11 cellular contexts compared by ENCODE assay signal in the genomic region with DNA sequence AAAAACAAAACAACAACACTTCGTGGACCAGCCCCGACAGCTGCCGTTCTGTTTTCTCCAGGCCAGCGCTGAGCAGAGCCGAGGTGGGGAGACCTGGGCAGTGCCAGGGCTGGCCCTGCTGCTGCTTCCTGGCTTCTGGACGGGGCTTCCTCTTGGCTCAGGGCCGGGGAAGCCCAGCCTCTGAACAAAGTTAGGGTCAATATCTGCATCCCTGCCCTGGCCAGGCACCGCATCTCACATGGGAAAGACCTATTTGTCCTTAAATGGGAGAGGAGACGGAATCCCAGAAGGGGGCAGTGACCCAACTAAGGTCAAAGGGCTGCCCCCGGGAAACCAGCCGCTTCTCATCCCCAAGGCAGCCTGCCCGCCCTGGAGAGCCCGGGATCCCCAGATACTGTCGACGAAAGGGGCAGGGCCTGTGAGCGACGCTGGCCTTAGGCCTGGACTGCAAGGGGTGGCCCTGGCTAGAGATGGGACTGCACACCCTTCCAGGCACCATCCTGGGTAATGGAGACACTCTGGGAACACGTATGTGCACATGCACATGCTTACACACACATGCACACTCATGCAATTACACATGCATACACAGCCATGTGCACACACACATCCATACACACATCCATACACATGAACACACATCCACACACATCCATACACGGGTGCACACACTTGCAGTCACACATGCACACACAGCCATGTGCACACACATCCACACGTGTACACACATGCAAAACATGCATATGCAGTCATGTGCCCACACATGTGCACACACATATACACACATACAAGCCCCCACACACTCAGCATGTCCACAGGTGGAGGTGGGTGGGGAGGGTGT. TPM values are rescaled to one million over a fixed set of nuclear protein-coding genes. Genes with fewer than 3 reads are reported as not detected.
DNase-seq lines count a peak whose midpoint lies in the region; ATAC-seq and TF ChIP-seq lines count a peak whose summit lies in the region.
"Had no signal": no experiment of that assay in that cellular context is flagged by ENCODE, and none has a peak within 500 bp of the region (broad histone marks: within the 10 kb centered on the region; RNA-seq: fewer than 3 reads in every experiment).

No MANE protein-coding gene starts in this region.

- H3K9me3 ChIP-seq in SK-N-SH (no peaks in the 10 kb centered on the region), gastroesophageal sphincter (no peaks in the 10 kb centered on the region), neural progenitor cell (ENCODE audit: low read depth) (no peaks in the 10 kb centered on the region)

- H3K4me3 ChIP-seq in SK-N-SH (ENCODE audit: low read depth in 2 of 2, low read length in 1 of 2), result no peak overlapping the region
- no peak overlapping the region for H3K4me3 ChIP-seq in gastroesophageal sphincter
- no peak overlapping the region for H3K4me3 ChIP-seq in neural progenitor cell
- H3K4me3 ChIP-seq in urinary bladder (ENCODE audit: low read depth, low read length), result no peak overlapping the region

- TF ChIP-seq EP300 in SK-N-SH (IDR thresholded peaks at IDR 0.05; ENCODE audit: borderline replicate concordance in 1 of 2, low read depth in 1 of 2, low read length in 1 of 2) (no peak), gastroesophageal sphincter (IDR thresholded peaks at IDR 0.05) (no peak)

- ATAC-seq in gastroesophageal sphincter (peak; percentile 30), GM21390 (IDR thresholded peaks at IDR 0.05; ENCODE audit: unreplicated experiment) (no peak), HG03280 (IDR thresholded peaks at IDR 0.05; ENCODE audit: unreplicated experiment) (no peak)

- peaks cover 7% of the 10 kb centered on the region for H3F3A ChIP-seq in SK-N-SH (replicated peaks; ENCODE audit: insufficient read depth)
- peaks cover 18% of the 10 kb centered on the region for H3F3A ChIP-seq in neural progenitor cell (ENCODE audit: low read depth)

- peak overlapping the region; percentile 3 for H3K4me3 Mint-ChIP-seq in neural progenitor cell
- H3K4me3 Mint-ChIP-seq: activated CD4-positive, alpha-beta T cell treated with anti-CD3 and anti-CD28 coated beads, Interleukin-2, amount 10 ng/mL, durations not matched to agents 7 days and 5 days; activated naive CD8-positive, alpha-beta T cell; neural crest cell had no signal

- H4K20me1 ChIP-seq in SK-N-SH (ENCODE audit: insufficient read depth), result no peaks in the 10 kb centered on the region
- no peaks in the 10 kb centered on the region for H4K20me1 ChIP-seq in neural progenitor cell (ENCODE audit: low read depth)

- no peak for TF ChIP-seq POLR2A in gastroesophageal sphincter (IDR thresholded peaks at IDR 0.05)

- CTCF ChIA-PET in SK-N-SH (lab: Yijun Ruan, JAX), result interaction anchor here (0.5 to 2.1 kb wide), 25 partner anchors 8 to 368 kb away, joined by 3 to 33 read pairs (median 4); a partner anchor contains a TSS

- H3K4me1 ChIP-seq in SK-N-SH (ENCODE audit: control insufficient read depth in 1 of 2, insufficient read depth in 2 of 2, low read depth in 1 of 2, low read length in 1 of 2) (peaks cover 3 to 16% of the 10 kb centered on the region in 2 experiments; a peak in 2 of 4 replicates), gastroesophageal sphincter (peaks cover 0 to 46% (median 23%) of the 10 kb centered on the region in 3 donors), neural progenitor cell (peaks cover 11% of the 10 kb centered on the region), urinary bladder (ENCODE audit: insufficient read depth) (no peaks in the 10 kb centered on the region)

- no peaks in the 10 kb centered on the region for H3K36me3 Mint-ChIP-seq in neural progenitor cell

- peaks cover 42% of the 10 kb centered on the region for H3K4me1 Mint-ChIP-seq in neural progenitor cell

- TF ChIP-seq RAD21 in SK-N-SH (IDR thresholded peaks at IDR 0.05; ENCODE audit: low read length), result no peak

- H3K27me3 ChIP-seq in SK-N-SH (ENCODE audit: insufficient read depth) (no peaks in the 10 kb centered on the region), gastroesophageal sphincter (no peaks in the 10 kb centered on the region), neural progenitor cell (no peaks in the 10 kb centered on the region)

- no peaks in the 10 kb centered on the region for H3K9me2 ChIP-seq in SK-N-SH

- H3K27ac Mint-ChIP-seq in neural progenitor cell, result peak overlapping the region; percentile 14
- H3K27ac Mint-ChIP-seq: activated CD4-positive, alpha-beta T cell treated with anti-CD3 and anti-CD28 coated beads, Interleukin-2, amount 10 ng/mL, durations not matched to agents 7 days and 5 days; activated naive CD8-positive, alpha-beta T cell had no signal

- TF ChIP-seq CTCF in SK-N-SH (IDR thresholded peaks at IDR 0.05) (no peak), gastroesophageal sphincter (IDR thresholded peaks at IDR 0.05) (no peak), neural progenitor cell (IDR thresholded peaks at IDR 0.05) (no peak)

- H3K27me3 Mint-ChIP-seq in neural progenitor cell (ENCODE audit: insufficient read depth, low read depth), result peaks cover 9% of the 10 kb centered on the region
- H3K27me3 Mint-ChIP-seq: activated naive CD8-positive, alpha-beta T cell had no signal

- WGBS in SK-N-SH (ENCODE audit: low lambda C conversion rate), result 73% methylated on average over 15 of the region's 20 CpGs
- 60 to 65% methylated on average over 1 to 9 of the region's 20 CpGs for WGBS in gastroesophageal sphincter (ENCODE audit: low coverage in 1 of 2), 2 donors
- 76% methylated on average over 20 of the region's 20 CpGs for WGBS in urinary bladder

- H2AFZ ChIP-seq in SK-N-SH (ENCODE audit: low read depth), result peak overlapping the region; percentile 85
- H2AFZ ChIP-seq in neural progenitor cell (replicated peaks), result no peak overlapping the region

- H3K4me2 ChIP-seq in SK-N-SH (peak overlapping the region; percentile 67; the same call in 1 of the 2 replicates), neural progenitor cell (no peak overlapping the region)

- H3K36me3 ChIP-seq in SK-N-SH (replicated peaks in 1 of 2; ENCODE audit: control insufficient read depth in 1 of 2, insufficient read depth in 2 of 2, low read length in 1 of 2) (no peaks in the 10 kb centered on the region), gastroesophageal sphincter (no peaks in the 10 kb centered on the region), neural progenitor cell (no peaks in the 10 kb centered on the region), urinary bladder (ENCODE audit: insufficient read depth) (no peaks in the 10 kb centered on the region)

- no peak for DNase-seq in SK-N-SH
- DNase-seq in neural progenitor cell (ENCODE audit: low spot score), result no peak
- DNase-seq in activated effector memory CD4-positive, alpha-beta T cell treated with Interleukin-2 at 50 U/mL for 16 hours, result no peak
- DNase-seq: NCI-H510A had no signal

- POLR2A ChIA-PET in SK-N-SH (lab: Yijun Ruan, JAX), result no interaction called here

- H3K79me2 ChIP-seq in SK-N-SH (ENCODE audit: insufficient read depth) (no peaks in the 10 kb centered on the region), neural progenitor cell (ENCODE audit: low read depth) (no peaks in the 10 kb centered on the region)

- peaks cover 10% of the 10 kb centered on the region for H3K9me3 Mint-ChIP-seq in neural progenitor cell
- H3K9me3 Mint-ChIP-seq: activated CD4-positive, alpha-beta T cell treated with anti-CD3 and anti-CD28 coated beads, Interleukin-2, amount 10 ng/mL, durations not matched to agents 7 days and 5 days had no signal

- peak overlapping the region; percentile 17 to 86; a peak in 2 of 4 replicates for H3K27ac ChIP-seq in SK-N-SH (ENCODE audit: low read depth in 2 of 2, low read length in 1 of 2)
- H3K27ac ChIP-seq in gastroesophageal sphincter, result peak overlapping the region in 3 of 4 donors; percentile 69 to 81 (median 78)
- H3K27ac ChIP-seq in neural progenitor cell, result no peak overlapping the region
- H3K27ac ChIP-seq in urinary bladder (ENCODE audit: low read depth), result peak overlapping the region; percentile 39

- H3K9ac ChIP-seq in SK-N-SH (peak overlapping the region; percentile 51; the same call in 1 of the 2 replicates), neural progenitor cell (no peak overlapping the region)

TF ChIP-seq in SK-N-SH, 30 proteins besides CTCF, POLR2A, EP300 and RAD21:
- no peak for TF ChIP-seq POLR2AphosphoS5 (IDR thresholded peaks at IDR 0.05; ENCODE audit: low read depth, low read length)
- no peak for TF ChIP-seq CHD2 (IDR thresholded peaks at IDR 0.05; ENCODE audit: low read length, partially characterized antibody)
- no peak for TF ChIP-seq NFIC (IDR thresholded peaks at IDR 0.05; ENCODE audit: borderline replicate concordance)
- TF ChIP-seq, protein P1, sequence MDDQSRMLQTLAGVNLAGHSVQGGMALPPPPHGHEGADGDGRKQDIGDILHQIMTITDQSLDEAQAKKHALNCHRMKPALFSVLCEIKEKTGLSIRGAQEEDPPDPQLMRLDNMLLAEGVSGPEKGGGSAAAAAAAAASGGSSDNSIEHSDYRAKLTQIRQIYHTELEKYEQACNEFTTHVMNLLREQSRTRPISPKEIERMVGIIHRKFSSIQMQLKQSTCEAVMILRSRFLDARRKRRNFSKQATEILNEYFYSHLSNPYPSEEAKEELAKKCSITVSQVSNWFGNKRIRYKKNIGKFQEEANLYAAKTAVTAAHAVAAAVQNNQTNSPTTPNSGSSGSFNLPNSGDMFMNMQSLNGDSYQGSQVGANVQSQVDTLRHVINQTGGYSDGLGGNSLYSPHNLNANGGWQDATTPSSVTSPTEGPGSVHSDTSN (IDR thresholded peaks at IDR 0.05), result no peak
- TF ChIP-seq ELF1 (IDR thresholded peaks at IDR 0.05), result no peak
- TF ChIP-seq SMC3 (IDR thresholded peaks at IDR 0.05; ENCODE audit: low read depth, low read length), result no peak
- no peak for TF ChIP-seq RFX5 (IDR thresholded peaks at IDR 0.05; ENCODE audit: low read length)
- TF ChIP-seq RCOR1 (IDR thresholded peaks at IDR 0.05; ENCODE audit: low read length), result no peak
- no peak for TF ChIP-seq TAF1 (IDR thresholded peaks at IDR 0.05; ENCODE audit: borderline replicate concordance, low read depth, low read length)

RNA-seq across cellular contexts. Expression of a gene that starts 22.1 kb away (rescaled TPM):
- polyA plus RNA-seq in SK-N-SH (2012; rRNA removed) (45.5 and 53.3 TPM in 2 replicates), urinary bladder (26.3 TPM)
- 27.6 and 33.4 TPM in 2 replicates for polyA plus RNA-seq in SK-N-SH (2012; cell fraction: cytosol; rRNA removed)
- polyA plus RNA-seq in SK-N-SH (2012; cell fraction: nucleus; rRNA removed), result 208 and 214 TPM in 2 replicates
- total RNA-seq in gastroesophageal sphincter (10 to 100 TPM; 17.6 to 31.1 (median 24.2) TPM), neural progenitor cell (ENCODE audit: low replicate concordance) (28.5 and 42.7 TPM in 2 replicates), urinary bladder (36.3 TPM)
